In the genomic region with DNA sequence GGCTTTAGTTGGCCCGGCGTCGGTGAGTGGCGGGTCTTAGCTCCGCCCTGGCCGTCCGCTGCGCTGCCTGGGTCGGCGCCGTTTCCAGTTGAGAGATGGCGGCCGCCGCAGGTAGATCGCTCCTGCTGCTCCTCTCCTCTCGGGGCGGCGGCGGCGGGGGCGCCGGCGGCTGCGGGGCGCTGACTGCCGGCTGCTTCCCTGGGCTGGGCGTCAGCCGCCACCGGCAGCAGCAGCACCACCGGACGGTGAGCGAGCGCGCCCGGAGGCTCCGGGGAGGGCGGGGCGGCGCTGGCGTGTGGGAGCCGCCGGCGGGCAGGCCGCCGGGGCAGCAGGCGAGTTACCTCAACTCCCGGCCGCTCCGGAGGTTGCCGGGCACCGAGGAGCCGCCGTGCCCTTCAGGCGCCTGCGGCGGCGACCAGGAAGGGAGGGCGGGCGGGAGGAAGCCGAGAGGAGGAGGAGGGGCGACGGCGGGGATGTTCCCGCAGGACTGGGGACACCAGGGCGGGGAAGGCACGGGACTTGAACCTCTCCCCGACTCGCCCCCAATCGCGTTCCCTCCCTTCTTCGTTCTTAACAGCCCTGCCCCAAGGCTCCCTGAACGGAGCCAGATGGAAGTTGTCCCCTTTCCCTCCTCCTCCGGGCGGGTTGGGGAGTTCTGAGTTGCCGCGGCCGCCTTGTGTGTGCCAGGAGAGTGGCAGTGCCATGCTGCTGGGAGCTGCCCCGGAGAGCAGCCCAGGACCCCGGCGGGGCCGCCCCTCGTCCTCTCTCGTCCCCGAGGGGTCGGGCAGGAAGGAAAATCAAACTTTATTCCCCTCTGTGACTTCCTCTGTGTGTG, we compare ENCODE assay signal across 8 cellular contexts. TPM values are rescaled to one million over a fixed set of nuclear protein-coding genes. Genes with fewer than 3 reads are reported as not detected.
DNase-seq lines count a peak whose midpoint lies in the region; ATAC-seq lines count a peak whose summit lies in the region.

MCU (plus strand) TSS at position 87 of the 835 bp plus-strand sequence; CDS start at position 96, 9 bp downstream.

- peaks cover 32% of the 10 kb centered on the region for H3K4me1 Mint-ChIP-seq in activated naive CD4-positive, alpha-beta T cell treated with anti-CD3 and anti-CD28 coated beads for 36 hours (ENCODE audit: low read depth)

- H3K9me3 ChIP-seq in HUES6 (ENCODE audit: control insufficient read depth, insufficient read depth, low read depth, low read length) (no peaks in the 10 kb centered on the region), SJCRH30 (replicated peaks) (no peaks in the 10 kb centered on the region)

- H3K27me3 ChIP-seq in HUES6 (ENCODE audit: control insufficient read depth, insufficient read depth, low read length): no peaks in the 10 kb centered on the region
- no peaks in the 10 kb centered on the region for H3K27me3 ChIP-seq in SJCRH30

- peak within 1 kb of the TSS; percentile 89 for H3K9ac ChIP-seq in HUES6 (ENCODE audit: low read length)

- DNase-seq in D341Med (ENCODE audit: low spot score) (peak; percentile 89), SJCRH30 (peak; percentile 59 to 98), globus pallidus (ENCODE audit: low spot score) (peak; percentile 64), occipital lobe (lab: John Stamatoyannopoulos, UW) (peak; percentile 96), superior temporal gyrus (ENCODE audit: extremely low spot score) (peak; percentile 53)
- peak; percentile 95 for DNase-seq in activated naive CD4-positive, alpha-beta T cell treated with anti-CD3 and anti-CD28 coated beads for 36 hours

- no peaks in the 10 kb centered on the region for H3K36me3 Mint-ChIP-seq in activated naive CD4-positive, alpha-beta T cell treated with anti-CD3 and anti-CD28 coated beads for 36 hours (ENCODE audit: low read depth)

- H3K27me3 Mint-ChIP-seq in activated naive CD4-positive, alpha-beta T cell treated with anti-CD3 and anti-CD28 coated beads for 36 hours (ENCODE audit: low read depth): no peaks in the 10 kb centered on the region

- H3K36me3 ChIP-seq in HUES6 (ENCODE audit: control insufficient read depth, insufficient read depth, low read length) (no peaks in the 10 kb centered on the region), SJCRH30 (no peaks in the 10 kb centered on the region)

- H3K27ac ChIP-seq in HUES6 (ENCODE audit: low read depth, low read length) (peak within 1 kb of the TSS; percentile 38; the same call in 1 of the 2 replicates), SJCRH30 (peak within 1 kb of the TSS; percentile 59)

- H3K9me3 Mint-ChIP-seq in activated naive CD4-positive, alpha-beta T cell treated with anti-CD3 and anti-CD28 coated beads for 36 hours: no peaks in the 10 kb centered on the region

- peak within 1 kb of the TSS; percentile 83 for H3K4me3 Mint-ChIP-seq in activated naive CD4-positive, alpha-beta T cell treated with anti-CD3 and anti-CD28 coated beads for 36 hours

- CTCF ChIA-PET in activated naive CD4-positive, alpha-beta T cell treated with anti-CD3 and anti-CD28 coated beads for 36 hours (lab: Charles Lee): interaction anchor here (0.7 to 1.3 kb wide), 3 partner anchors 141 to 342 kb away, joined by 3 read pairs; no protein-coding TSS in a partner anchor

- H3K4me1 ChIP-seq in HUES6 (ENCODE audit: control insufficient read depth, insufficient read depth, low read length): peaks cover 15% of the 10 kb centered on the region
- H3K4me1 ChIP-seq in SJCRH30: peaks cover 41% of the 10 kb centered on the region

- intact Hi-C loops in activated naive CD4-positive, alpha-beta T cell treated with anti-CD3 and anti-CD28 coated beads for 36 hours (cut with micrococcal nuclease): loop anchor here (1.0 to 10.0 kb wide), 4 partner anchors 66 to 555 kb away; partner anchors contain the start of genes DNAJC9, ECD, FAM149B1 and MICU1

- ATAC-seq in GM21381 (IDR thresholded peaks at IDR 0.05; ENCODE audit: unreplicated experiment): peak; percentile 95

- no peak within 1 kb of the TSS for H3K27ac Mint-ChIP-seq in activated naive CD4-positive, alpha-beta T cell treated with anti-CD3 and anti-CD28 coated beads for 36 hours

- H3K4me3 ChIP-seq in HUES6 (ENCODE audit: low read depth, low read length) (peak within 1 kb of the TSS; percentile 99), SJCRH30 (peak within 1 kb of the TSS; percentile 88)

RNA-seq across cellular contexts. Expression of gene MCU, which starts in this region (rescaled TPM):
- total RNA-seq in SJCRH30 (2014; rRNA removed; shearing (Covaris generic)): 51.2 and 53.7 TPM in 2 replicates
- 10 to 100 TPM; 23.6 to 25.6 TPM for total RNA-seq in activated naive CD4-positive, alpha-beta T cell treated with anti-CD3 and anti-CD28 coated beads for 36 hours
- 41.0 TPM for total RNA-seq in occipital lobe

Comparison
In these comparisons a context has a peak if more than half of its experiments do, and no peak if none do; other contexts are left out.
1. Peak in every context shown above with its lines: DNase-seq, ATAC-seq, H3K4me3 ChIP-seq and H3K27ac ChIP-seq.